ENCODE assay signal across 1 cellular context in the genomic region with DNA sequence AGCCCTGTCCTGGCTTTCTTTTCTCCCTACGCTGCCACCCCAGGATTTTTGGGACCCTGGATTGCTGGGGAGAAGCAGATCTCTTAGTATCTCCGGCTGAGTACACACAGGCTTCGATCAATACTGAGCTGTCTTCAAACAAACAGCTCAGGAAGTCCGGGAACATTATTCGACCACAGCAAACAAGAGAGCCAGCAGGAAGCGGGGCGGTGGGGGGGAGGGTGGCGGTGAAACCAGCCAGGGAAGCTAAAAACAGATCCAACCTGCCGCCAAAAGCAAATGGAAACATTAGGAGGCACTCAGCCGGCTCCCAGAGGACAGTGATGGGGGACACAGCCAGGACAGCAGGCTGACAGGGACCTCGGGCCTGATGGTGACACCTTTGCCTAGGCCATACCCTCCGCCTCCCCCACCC.
TF ChIP-seq lines count a peak whose summit lies in the region.

No MANE protein-coding gene starts in this region.

TF ChIP-seq in HepG2, 621 proteins besides CTCF, POLR2A, EP300 and RAD21 (continued from another document and continues in another):
- TF ChIP-seq NR2F6 (IDR thresholded peaks at IDR 0.05) = peak; percentile 65; the same call in 1 of the 2 replicates
- 0 out of 2 replicates have a peak, but pooled peaks have one; percentile 59 for TF ChIP-seq NR2F6 (CRISPR knock-in tag; IDR thresholded peaks at IDR 0.05)
- no peak for TF ChIP-seq FOXC1 (CRISPR knock-in tag; IDR thresholded peaks at IDR 0.05; ENCODE audit: borderline replicate concordance)
- TF ChIP-seq, protein P1, sequence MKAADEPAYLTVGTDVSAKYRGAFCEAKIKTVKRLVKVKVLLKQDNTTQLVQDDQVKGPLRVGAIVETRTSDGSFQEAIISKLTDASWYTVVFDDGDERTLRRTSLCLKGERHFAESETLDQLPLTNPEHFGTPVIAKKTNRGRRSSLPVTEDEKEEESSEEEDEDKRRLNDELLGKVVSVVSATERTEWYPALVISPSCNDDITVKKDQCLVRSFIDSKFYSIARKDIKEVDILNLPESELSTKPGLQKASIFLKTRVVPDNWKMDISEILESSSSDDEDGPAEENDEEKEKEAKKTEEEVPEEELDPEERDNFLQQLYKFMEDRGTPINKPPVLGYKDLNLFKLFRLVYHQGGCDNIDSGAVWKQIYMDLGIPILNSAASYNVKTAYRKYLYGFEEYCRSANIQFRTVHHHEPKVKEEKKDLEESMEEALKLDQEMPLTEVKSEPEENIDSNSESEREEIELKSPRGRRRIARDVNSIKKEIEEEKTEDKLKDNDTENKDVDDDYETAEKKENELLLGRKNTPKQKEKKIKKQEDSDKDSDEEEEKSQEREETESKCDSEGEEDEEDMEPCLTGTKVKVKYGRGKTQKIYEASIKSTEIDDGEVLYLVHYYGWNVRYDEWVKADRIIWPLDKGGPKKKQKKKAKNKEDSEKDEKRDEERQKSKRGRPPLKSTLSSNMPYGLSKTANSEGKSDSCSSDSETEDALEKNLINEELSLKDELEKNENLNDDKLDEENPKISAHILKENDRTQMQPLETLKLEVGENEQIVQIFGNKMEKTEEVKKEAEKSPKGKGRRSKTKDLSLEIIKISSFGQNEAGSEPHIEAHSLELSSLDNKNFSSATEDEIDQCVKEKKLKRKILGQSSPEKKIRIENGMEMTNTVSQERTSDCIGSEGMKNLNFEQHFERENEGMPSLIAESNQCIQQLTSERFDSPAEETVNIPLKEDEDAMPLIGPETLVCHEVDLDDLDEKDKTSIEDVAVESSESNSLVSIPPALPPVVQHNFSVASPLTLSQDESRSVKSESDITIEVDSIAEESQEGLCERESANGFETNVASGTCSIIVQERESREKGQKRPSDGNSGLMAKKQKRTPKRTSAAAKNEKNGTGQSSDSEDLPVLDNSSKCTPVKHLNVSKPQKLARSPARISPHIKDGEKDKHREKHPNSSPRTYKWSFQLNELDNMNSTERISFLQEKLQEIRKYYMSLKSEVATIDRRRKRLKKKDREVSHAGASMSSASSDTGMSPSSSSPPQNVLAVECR (CRISPR knock-in tag; IDR thresholded peaks at IDR 0.05; ENCODE audit: borderline replicate concordance) = peak; percentile 51; the same call in 1 of the 2 replicates
- no peak for TF ChIP-seq SUZ12 (IDR thresholded peaks at IDR 0.05; ENCODE audit: low read depth, low read length)
- TF ChIP-seq, protein P2, sequence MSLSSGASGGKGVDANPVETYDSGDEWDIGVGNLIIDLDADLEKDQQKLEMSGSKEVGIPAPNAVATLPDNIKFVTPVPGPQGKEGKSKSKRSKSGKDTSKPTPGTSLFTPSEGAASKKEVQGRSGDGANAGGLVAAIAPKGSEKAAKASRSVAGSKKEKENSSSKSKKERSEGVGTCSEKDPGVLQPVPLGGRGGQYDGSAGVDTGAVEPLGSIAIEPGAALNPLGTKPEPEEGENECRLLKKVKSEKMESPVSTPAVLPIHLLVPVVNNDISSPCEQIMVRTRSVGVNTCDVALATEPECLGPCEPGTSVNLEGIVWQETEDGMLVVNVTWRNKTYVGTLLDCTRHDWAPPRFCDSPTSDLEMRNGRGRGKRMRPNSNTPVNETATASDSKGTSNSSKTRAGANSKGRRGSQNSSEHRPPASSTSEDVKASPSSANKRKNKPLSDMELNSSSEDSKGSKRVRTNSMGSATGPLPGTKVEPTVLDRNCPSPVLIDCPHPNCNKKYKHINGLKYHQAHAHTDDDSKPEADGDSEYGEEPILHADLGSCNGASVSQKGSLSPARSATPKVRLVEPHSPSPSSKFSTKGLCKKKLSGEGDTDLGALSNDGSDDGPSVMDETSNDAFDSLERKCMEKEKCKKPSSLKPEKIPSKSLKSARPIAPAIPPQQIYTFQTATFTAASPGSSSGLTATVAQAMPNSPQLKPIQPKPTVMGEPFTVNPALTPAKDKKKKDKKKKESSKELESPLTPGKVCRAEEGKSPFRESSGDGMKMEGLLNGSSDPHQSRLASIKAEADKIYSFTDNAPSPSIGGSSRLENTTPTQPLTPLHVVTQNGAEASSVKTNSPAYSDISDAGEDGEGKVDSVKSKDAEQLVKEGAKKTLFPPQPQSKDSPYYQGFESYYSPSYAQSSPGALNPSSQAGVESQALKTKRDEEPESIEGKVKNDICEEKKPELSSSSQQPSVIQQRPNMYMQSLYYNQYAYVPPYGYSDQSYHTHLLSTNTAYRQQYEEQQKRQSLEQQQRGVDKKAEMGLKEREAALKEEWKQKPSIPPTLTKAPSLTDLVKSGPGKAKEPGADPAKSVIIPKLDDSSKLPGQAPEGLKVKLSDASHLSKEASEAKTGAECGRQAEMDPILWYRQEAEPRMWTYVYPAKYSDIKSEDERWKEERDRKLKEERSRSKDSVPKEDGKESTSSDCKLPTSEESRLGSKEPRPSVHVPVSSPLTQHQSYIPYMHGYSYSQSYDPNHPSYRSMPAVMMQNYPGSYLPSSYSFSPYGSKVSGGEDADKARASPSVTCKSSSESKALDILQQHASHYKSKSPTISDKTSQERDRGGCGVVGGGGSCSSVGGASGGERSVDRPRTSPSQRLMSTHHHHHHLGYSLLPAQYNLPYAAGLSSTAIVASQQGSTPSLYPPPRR (CRISPR knock-in tag; IDR thresholded peaks at IDR 0.05; ENCODE audit: borderline replicate concordance) = peak; percentile 81
- peak; percentile 75 for TF ChIP-seq ERF (CRISPR knock-in tag; IDR thresholded peaks at IDR 0.05)
- TF ChIP-seq HHEX (CRISPR knock-in tag; IDR thresholded peaks at IDR 0.05) = peak; percentile 69; the same call in 1 of the 2 replicates
- TF ChIP-seq ZNF614 (CRISPR knock-in tag; IDR thresholded peaks at IDR 0.05; ENCODE audit: borderline replicate concordance) = 0 out of 2 replicates have a peak, but pooled peaks have one; percentile 32
- TF ChIP-seq ELF4 (CRISPR knock-in tag; IDR thresholded peaks at IDR 0.05; ENCODE audit: borderline replicate concordance) = 0 out of 2 replicates have a peak, but pooled peaks have one; percentile 33
- no peak for TF ChIP-seq RORA (CRISPR knock-in tag; IDR thresholded peaks at IDR 0.05)
- peak; percentile 64; the same call in 1 of the 2 replicates for TF ChIP-seq ZFP1 (CRISPR knock-in tag; IDR thresholded peaks at IDR 0.05)
- TF ChIP-seq, protein P3, sequence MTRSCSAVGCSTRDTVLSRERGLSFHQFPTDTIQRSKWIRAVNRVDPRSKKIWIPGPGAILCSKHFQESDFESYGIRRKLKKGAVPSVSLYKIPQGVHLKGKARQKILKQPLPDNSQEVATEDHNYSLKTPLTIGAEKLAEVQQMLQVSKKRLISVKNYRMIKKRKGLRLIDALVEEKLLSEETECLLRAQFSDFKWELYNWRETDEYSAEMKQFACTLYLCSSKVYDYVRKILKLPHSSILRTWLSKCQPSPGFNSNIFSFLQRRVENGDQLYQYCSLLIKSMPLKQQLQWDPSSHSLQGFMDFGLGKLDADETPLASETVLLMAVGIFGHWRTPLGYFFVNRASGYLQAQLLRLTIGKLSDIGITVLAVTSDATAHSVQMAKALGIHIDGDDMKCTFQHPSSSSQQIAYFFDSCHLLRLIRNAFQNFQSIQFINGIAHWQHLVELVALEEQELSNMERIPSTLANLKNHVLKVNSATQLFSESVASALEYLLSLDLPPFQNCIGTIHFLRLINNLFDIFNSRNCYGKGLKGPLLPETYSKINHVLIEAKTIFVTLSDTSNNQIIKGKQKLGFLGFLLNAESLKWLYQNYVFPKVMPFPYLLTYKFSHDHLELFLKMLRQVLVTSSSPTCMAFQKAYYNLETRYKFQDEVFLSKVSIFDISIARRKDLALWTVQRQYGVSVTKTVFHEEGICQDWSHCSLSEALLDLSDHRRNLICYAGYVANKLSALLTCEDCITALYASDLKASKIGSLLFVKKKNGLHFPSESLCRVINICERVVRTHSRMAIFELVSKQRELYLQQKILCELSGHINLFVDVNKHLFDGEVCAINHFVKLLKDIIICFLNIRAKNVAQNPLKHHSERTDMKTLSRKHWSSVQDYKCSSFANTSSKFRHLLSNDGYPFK (CRISPR knock-in tag; IDR thresholded peaks at IDR 0.05; ENCODE audit: borderline replicate concordance) = no peak
- TF ChIP-seq, protein P4, sequence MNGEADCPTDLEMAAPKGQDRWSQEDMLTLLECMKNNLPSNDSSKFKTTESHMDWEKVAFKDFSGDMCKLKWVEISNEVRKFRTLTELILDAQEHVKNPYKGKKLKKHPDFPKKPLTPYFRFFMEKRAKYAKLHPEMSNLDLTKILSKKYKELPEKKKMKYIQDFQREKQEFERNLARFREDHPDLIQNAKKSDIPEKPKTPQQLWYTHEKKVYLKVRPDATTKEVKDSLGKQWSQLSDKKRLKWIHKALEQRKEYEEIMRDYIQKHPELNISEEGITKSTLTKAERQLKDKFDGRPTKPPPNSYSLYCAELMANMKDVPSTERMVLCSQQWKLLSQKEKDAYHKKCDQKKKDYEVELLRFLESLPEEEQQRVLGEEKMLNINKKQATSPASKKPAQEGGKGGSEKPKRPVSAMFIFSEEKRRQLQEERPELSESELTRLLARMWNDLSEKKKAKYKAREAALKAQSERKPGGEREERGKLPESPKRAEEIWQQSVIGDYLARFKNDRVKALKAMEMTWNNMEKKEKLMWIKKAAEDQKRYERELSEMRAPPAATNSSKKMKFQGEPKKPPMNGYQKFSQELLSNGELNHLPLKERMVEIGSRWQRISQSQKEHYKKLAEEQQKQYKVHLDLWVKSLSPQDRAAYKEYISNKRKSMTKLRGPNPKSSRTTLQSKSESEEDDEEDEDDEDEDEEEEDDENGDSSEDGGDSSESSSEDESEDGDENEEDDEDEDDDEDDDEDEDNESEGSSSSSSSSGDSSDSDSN (CRISPR knock-in tag; IDR thresholded peaks at IDR 0.05) = 0 out of 2 replicates have a peak, but pooled peaks have one; percentile 49
- peak; percentile 42; the same call in 1 of the 2 replicates for TF ChIP-seq ZFY (CRISPR knock-in tag; IDR thresholded peaks at IDR 0.05)
- TF ChIP-seq TARDBP (CRISPR knock-in tag; IDR thresholded peaks at IDR 0.05) = peak; percentile 80
- TF ChIP-seq PRPF4 (IDR thresholded peaks at IDR 0.05; ENCODE audit: low read depth, low read length, poor library complexity, severe bottlenecking) = peak; percentile 46
- no peak for TF ChIP-seq GABPA (IDR thresholded peaks at IDR 0.05; ENCODE audit: low read depth, low read length)
- TF ChIP-seq GABPA (CRISPR knock-in tag; IDR thresholded peaks at IDR 0.05; ENCODE audit: low read depth) = peak; percentile 74
- TF ChIP-seq NFE2L1 (CRISPR knock-in tag; IDR thresholded peaks at IDR 0.05; ENCODE audit: borderline replicate concordance) = no peak
- TF ChIP-seq, protein P5, sequence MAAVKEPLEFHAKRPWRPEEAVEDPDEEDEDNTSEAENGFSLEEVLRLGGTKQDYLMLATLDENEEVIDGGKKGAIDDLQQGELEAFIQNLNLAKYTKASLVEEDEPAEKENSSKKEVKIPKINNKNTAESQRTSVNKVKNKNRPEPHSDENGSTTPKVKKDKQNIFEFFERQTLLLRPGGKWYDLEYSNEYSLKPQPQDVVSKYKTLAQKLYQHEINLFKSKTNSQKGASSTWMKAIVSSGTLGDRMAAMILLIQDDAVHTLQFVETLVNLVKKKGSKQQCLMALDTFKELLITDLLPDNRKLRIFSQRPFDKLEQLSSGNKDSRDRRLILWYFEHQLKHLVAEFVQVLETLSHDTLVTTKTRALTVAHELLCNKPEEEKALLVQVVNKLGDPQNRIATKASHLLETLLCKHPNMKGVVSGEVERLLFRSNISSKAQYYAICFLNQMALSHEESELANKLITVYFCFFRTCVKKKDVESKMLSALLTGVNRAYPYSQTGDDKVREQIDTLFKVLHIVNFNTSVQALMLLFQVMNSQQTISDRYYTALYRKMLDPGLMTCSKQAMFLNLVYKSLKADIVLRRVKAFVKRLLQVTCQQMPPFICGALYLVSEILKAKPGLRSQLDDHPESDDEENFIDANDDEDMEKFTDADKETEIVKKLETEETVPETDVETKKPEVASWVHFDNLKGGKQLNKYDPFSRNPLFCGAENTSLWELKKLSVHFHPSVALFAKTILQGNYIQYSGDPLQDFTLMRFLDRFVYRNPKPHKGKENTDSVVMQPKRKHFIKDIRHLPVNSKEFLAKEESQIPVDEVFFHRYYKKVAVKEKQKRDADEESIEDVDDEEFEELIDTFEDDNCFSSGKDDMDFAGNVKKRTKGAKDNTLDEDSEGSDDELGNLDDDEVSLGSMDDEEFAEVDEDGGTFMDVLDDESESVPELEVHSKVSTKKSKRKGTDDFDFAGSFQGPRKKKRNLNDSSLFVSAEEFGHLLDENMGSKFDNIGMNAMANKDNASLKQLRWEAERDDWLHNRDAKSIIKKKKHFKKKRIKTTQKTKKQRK (IDR thresholded peaks at IDR 0.05; ENCODE audit: low read length) = no peak
- no peak for TF ChIP-seq SALL2 (CRISPR knock-in tag; IDR thresholded peaks at IDR 0.05)
- no peak for TF ChIP-seq ZC3H4 (CRISPR knock-in tag; IDR thresholded peaks at IDR 0.05; ENCODE audit: borderline replicate concordance)
- TF ChIP-seq ZNF224 (CRISPR knock-in tag; IDR thresholded peaks at IDR 0.05) = no peak
- TF ChIP-seq ZNF331 (CRISPR knock-in tag; IDR thresholded peaks at IDR 0.05) = peak; percentile 45; the same call in 1 of the 2 replicates
- TF ChIP-seq, protein P6, sequence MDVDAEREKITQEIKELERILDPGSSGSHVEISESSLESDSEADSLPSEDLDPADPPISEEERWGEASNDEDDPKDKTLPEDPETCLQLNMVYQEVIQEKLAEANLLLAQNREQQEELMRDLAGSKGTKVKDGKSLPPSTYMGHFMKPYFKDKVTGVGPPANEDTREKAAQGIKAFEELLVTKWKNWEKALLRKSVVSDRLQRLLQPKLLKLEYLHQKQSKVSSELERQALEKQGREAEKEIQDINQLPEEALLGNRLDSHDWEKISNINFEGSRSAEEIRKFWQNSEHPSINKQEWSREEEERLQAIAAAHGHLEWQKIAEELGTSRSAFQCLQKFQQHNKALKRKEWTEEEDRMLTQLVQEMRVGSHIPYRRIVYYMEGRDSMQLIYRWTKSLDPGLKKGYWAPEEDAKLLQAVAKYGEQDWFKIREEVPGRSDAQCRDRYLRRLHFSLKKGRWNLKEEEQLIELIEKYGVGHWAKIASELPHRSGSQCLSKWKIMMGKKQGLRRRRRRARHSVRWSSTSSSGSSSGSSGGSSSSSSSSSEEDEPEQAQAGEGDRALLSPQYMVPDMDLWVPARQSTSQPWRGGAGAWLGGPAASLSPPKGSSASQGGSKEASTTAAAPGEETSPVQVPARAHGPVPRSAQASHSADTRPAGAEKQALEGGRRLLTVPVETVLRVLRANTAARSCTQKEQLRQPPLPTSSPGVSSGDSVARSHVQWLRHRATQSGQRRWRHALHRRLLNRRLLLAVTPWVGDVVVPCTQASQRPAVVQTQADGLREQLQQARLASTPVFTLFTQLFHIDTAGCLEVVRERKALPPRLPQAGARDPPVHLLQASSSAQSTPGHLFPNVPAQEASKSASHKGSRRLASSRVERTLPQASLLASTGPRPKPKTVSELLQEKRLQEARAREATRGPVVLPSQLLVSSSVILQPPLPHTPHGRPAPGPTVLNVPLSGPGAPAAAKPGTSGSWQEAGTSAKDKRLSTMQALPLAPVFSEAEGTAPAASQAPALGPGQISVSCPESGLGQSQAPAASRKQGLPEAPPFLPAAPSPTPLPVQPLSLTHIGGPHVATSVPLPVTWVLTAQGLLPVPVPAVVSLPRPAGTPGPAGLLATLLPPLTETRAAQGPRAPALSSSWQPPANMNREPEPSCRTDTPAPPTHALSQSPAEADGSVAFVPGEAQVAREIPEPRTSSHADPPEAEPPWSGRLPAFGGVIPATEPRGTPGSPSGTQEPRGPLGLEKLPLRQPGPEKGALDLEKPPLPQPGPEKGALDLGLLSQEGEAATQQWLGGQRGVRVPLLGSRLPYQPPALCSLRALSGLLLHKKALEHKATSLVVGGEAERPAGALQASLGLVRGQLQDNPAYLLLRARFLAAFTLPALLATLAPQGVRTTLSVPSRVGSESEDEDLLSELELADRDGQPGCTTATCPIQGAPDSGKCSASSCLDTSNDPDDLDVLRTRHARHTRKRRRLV (CRISPR knock-in tag; IDR thresholded peaks at IDR 0.05) = 0 out of 2 replicates have a peak, but pooled peaks have one; percentile 37
- peak; percentile 69 for TF ChIP-seq YY1 (IDR thresholded peaks at IDR 0.05; ENCODE audit: insufficient read depth, insufficient replicate concordance, low read depth, low read length)
- TF ChIP-seq SMAD3 (CRISPR knock-in tag; IDR thresholded peaks at IDR 0.05) = no peak
- 0 out of 2 replicates have a peak, but pooled peaks have one; percentile 10 for TF ChIP-seq ZSCAN30 (CRISPR knock-in tag; IDR thresholded peaks at IDR 0.05)
- no peak for TF ChIP-seq ZNF749 (CRISPR knock-in tag; IDR thresholded peaks at IDR 0.05; ENCODE audit: borderline replicate concordance)
- no peak for TF ChIP-seq ZNF264 (CRISPR knock-in tag; IDR thresholded peaks at IDR 0.05)
- TF ChIP-seq PHF8 (CRISPR knock-in tag; IDR thresholded peaks at IDR 0.05) = peak; percentile 47
